ENCODE assay signal across 9 cellular contexts in the genomic region with DNA sequence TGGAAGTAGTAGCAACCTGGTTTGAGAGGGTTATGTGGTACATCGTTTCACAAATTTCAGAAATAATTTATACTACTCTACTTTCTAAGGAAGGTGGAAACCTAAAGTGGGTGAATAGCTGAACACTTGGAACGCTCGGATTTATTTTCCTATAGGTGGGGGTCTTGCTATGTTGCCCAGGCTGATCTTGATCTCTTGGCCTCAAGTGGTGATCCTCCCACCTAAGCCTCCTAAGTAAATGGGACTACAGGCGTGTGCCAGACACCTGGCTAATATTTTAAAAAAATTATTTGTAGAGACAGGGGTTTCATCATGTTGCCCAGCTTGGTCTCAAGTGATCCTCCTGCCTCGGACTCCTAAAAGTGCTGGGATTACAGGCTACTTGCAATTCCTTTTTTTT. TPM values are rescaled to one million over a fixed set of nuclear protein-coding genes. Genes with fewer than 3 reads are reported as not detected.
A peak's percentile ranks its signal among the peaks of the same experiment; 100 is the strongest.
DNase-seq lines count a peak whose midpoint lies in the region; ATAC-seq and TF ChIP-seq lines count a peak whose summit lies in the region.
"Had no signal": no experiment of that assay in that cellular context is flagged by ENCODE, and none has a peak within 500 bp of the region (broad histone marks: within the 10 kb centered on the region; RNA-seq: fewer than 3 reads in every experiment).

No MANE protein-coding gene starts in this region.

- 83 to 86% methylated on average over 5 of the region's 5 CpGs for WGBS in esophagus squamous epithelium, 2 donors

- no peaks in the 10 kb centered on the region for H3K9me3 Mint-ChIP-seq in CD8-positive, alpha-beta memory T cell

- no peaks in the 10 kb centered on the region for H3K36me3 ChIP-seq in CD8-positive, alpha-beta memory T cell (ENCODE audit: insufficient read depth, low read length)
- H3K36me3 ChIP-seq in Panc1 (ENCODE audit: control insufficient read depth, insufficient read depth, low read length) (peaks cover 11% of the 10 kb centered on the region; the same call in 1 of the 2 replicates), esophagus squamous epithelium (peaks cover 0 to 6% (median 0%) of the 10 kb centered on the region in 3 donors), skeletal muscle satellite cell (ENCODE audit: insufficient read depth, low read length) (peaks cover 23% of the 10 kb centered on the region)

- peaks cover 72% of the 10 kb centered on the region for H3K4me1 ChIP-seq in CD8-positive, alpha-beta memory T cell (ENCODE audit: insufficient read depth, low read length)
- H3K4me1 ChIP-seq in Panc1 (ENCODE audit: control insufficient read depth, insufficient read depth, low read length) (peaks cover 52% of the 10 kb centered on the region), esophagus squamous epithelium (peaks cover 28 to 91% (median 62%) of the 10 kb centered on the region in 3 donors), skeletal muscle satellite cell (ENCODE audit: control insufficient read depth, insufficient read depth, low read length) (peaks cover 61% of the 10 kb centered on the region)

- TF ChIP-seq POLR2A in esophagus squamous epithelium (IDR thresholded peaks at IDR 0.05) = no peak

- H3K4me1 Mint-ChIP-seq in CD8-positive, alpha-beta memory T cell = peaks cover 68 to 79% (median 77%) of the 10 kb centered on the region in 3 donors

- ATAC-seq in Panc1 (no peak), HG03159 (IDR thresholded peaks at IDR 0.05; ENCODE audit: unreplicated experiment) (no peak)

- H3K4me3 Mint-ChIP-seq in CD8-positive, alpha-beta memory T cell = peak overlapping the region in 4 of 7 donors; percentile 38 to 48 (median 42)

- H3K9ac ChIP-seq in skeletal muscle satellite cell (ENCODE audit: low read depth, low read length) = no peak overlapping the region

- no TSS peak for BruUV-seq in Panc1 (replicated peaks; lab: Mats Ljungman, UMichigan)

- H3K9me3 ChIP-seq in CD8-positive, alpha-beta memory T cell (ENCODE audit: low read length) = no peaks in the 10 kb centered on the region
- H3K9me3 ChIP-seq in Panc1 (ENCODE audit: control insufficient read depth, insufficient read depth, low read depth, low read length) (no peaks in the 10 kb centered on the region), esophagus squamous epithelium (no peaks in the 10 kb centered on the region), skeletal muscle satellite cell (replicated peaks; ENCODE audit: low read length) (no peaks in the 10 kb centered on the region)

- in situ Hi-C loops in Panc1 (cut with HindIII; ENCODE audit: low pct_unique_long_range_greater_than_20kb, low sequenced_read_pairs) = no loop called here

- peaks cover 0 to 2% of the 10 kb centered on the region in 2 donors for H3K27me3 Mint-ChIP-seq in CD8-positive, alpha-beta memory T cell

- peaks cover 0 to 60% (median 9%) of the 10 kb centered on the region in 3 donors for H3K36me3 Mint-ChIP-seq in CD8-positive, alpha-beta memory T cell

- CTCF ChIA-PET in CD8-positive, alpha-beta memory T cell (lab: Charles Lee) = interaction anchor here (1.1 to 14.8 kb wide), 5 partner anchors 9 to 85 kb away, joined by 4 to 204 read pairs (median 5); no protein-coding TSS in a partner anchor
- CTCF ChIA-PET in Panc1 (lab: Charles Lee) = interaction anchor here (0.9 kb wide), 1 partner anchor 26 kb away, joined by 3 read pairs; no protein-coding TSS in a partner anchor

- H3K4me3 ChIP-seq in CD8-positive, alpha-beta memory T cell (ENCODE audit: low read length) = no peak overlapping the region
- H3K4me3 ChIP-seq in Panc1 (ENCODE audit: low read depth in 2 of 2, low read length in 2 of 2) = no peak overlapping the region
- H3K4me3 ChIP-seq in esophagus squamous epithelium = peak overlapping the region in 1 of 4 donors; percentile 1
- no peak overlapping the region for H3K4me3 ChIP-seq in skeletal muscle satellite cell (ENCODE audit: low read length)

- DNase-seq in CD8-positive, alpha-beta memory T cell = no peak
- DNase-seq in Panc1 (ENCODE audit: low read depth, low spot score) (no peak), esophagus squamous epithelium (lab: John Stamatoyannopoulos, UW) (no peak), NCI-H526 (lab: John Stamatoyannopoulos, UW) (no peak), ureter (ENCODE audit: low spot score) (no peak)
- DNase-seq: activated CD4-positive, alpha-beta T cell treated with anti-CD3 and anti-CD28 coated beads, Interleukin-2, amount 50 U/mL, for 1 hour; NCI-H748 treated with DMSO at 0.1 percent for 48 hours had no signal

- H3K4me2 ChIP-seq in skeletal muscle satellite cell (ENCODE audit: low read length) = peak overlapping the region; percentile 9

- H3K27ac Mint-ChIP-seq in CD8-positive, alpha-beta memory T cell = peak overlapping the region; percentile 38 to 95 (median 80)

- POLR2A ChIA-PET in CD8-positive, alpha-beta memory T cell (lab: Charles Lee) = interaction anchor here (0.6 to 10.0 kb wide), 3 partner anchors 23 to 81 kb away, joined by 3 to 227 read pairs (median 7); no protein-coding TSS in a partner anchor
- POLR2A ChIA-PET in Panc1 (lab: Charles Lee) = interaction anchor here (0.7 to 0.8 kb wide), 5 partner anchors 19 to 70 kb away, joined by 4 to 9 read pairs (median 6); no protein-coding TSS in a partner anchor

- intact Hi-C loops in Panc1 (cut with micrococcal nuclease; ENCODE audit: unreplicated experiment) (no loop called here), esophagus squamous epithelium (cut with DNase I) (no loop called here)

- TF ChIP-seq CTCF in Panc1 (IDR thresholded peaks at IDR 0.05) = no peak
- no peak for TF ChIP-seq CTCF in esophagus squamous epithelium (IDR thresholded peaks at IDR 0.05)

- H3K27me3 ChIP-seq in CD8-positive, alpha-beta memory T cell (ENCODE audit: insufficient read depth, low read length, poor library complexity, severe bottlenecking) = no peaks in the 10 kb centered on the region
- H3K27me3 ChIP-seq in Panc1 (ENCODE audit: control insufficient read depth, insufficient read depth, low read length) (no peaks in the 10 kb centered on the region), esophagus squamous epithelium (no peaks in the 10 kb centered on the region), skeletal muscle satellite cell (ENCODE audit: control insufficient read depth, insufficient read depth, low read length) (no peaks in the 10 kb centered on the region)

- H3K27ac ChIP-seq in CD8-positive, alpha-beta memory T cell (ENCODE audit: low read depth, low read length) = no peak overlapping the region
- peak overlapping the region; percentile 32; the same call in 1 of the 2 replicates for H3K27ac ChIP-seq in Panc1 (ENCODE audit: low read length)
- H3K27ac ChIP-seq in esophagus squamous epithelium = peak overlapping the region in 3 of 4 donors; percentile 53 to 100 (median 99)

RNA-seq across cellular contexts. Expression of a gene that starts 6.7 kb away (rescaled TPM):
- total RNA-seq in CD8-positive, alpha-beta memory T cell = 10 to 100 TPM; 81.0 to 87.5 TPM
- polyA plus RNA-seq in CD8-positive, alpha-beta memory T cell = 237 TPM
- 51.4 TPM for total RNA-seq in Panc1 (2021; ENCODE audit: unreplicated experiment)
- 20.9 TPM for polyA plus RNA-seq in Panc1 (2012; ENCODE audit: insufficient read length)
- 10 to 100 TPM; 37.2 to 80.5 (median 54.4) TPM for total RNA-seq in esophagus squamous epithelium
- total RNA-seq in skeletal muscle satellite cell (2012; rRNA removed) = 55.9 and 67.9 TPM in 2 replicates
- total RNA-seq in ureter = 120 TPM
